Comparison of ENCODE assay signal across 11 cellular contexts in the genomic region with DNA sequence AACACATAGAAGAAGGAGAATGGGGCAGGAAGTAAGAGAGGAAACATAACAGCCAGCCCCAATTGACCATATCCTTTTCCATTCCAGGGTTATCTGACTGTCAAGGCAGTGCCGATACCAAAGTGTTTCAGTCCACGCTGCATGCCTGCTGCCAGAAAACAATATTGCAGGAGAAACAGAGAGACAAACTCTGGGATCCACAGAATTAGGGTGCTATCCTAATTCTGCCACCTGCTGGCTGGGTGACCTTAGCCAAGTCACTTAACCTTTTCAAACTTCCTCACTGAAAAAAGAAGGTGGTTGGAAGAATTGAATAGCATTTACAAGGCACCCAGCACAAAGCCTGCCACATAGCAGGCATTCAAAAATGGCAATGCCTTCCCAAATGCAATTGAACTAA. TPM values are rescaled to one million over a fixed set of nuclear protein-coding genes. Genes with fewer than 3 reads are reported as not detected.
DNase-seq lines count a peak whose midpoint lies in the region; ATAC-seq, FAIRE-seq and TF ChIP-seq lines count a peak whose summit lies in the region.
"Had no signal": no experiment of that assay in that cellular context is flagged by ENCODE, and none has a peak within 500 bp of the region (broad histone marks: within the 10 kb centered on the region; RNA-seq: fewer than 3 reads in every experiment).

No MANE protein-coding gene starts in this region.

- no peak overlapping the region for H2BK15ac ChIP-seq in neuronal stem cell (ENCODE audit: low read length)

- no peaks in the 10 kb centered on the region for H3K9me3 Mint-ChIP-seq in activated T-helper 2 cell treated with anti-CD3 and anti-CD28 coated beads, Interferon-gamma antibody, Interleukin-2, Interleukin-4, amounts not matched to agents 10 μg/mL and 5 μg/mL and 100 μg/mL, durations not matched to agents 14 hours and 24 hours and 36 hours

- H3K36me3 ChIP-seq in PC-3 (ENCODE audit: low read depth, low read length), result peaks cover 7% of the 10 kb centered on the region; the same call in 1 of the 2 replicates
- H3K36me3 ChIP-seq in neuronal stem cell (replicated peaks in 1 of 2; ENCODE audit: control insufficient read depth in 2 of 2, insufficient read depth in 2 of 2, low read length in 2 of 2), result peaks cover 7 to 32% of the 10 kb centered on the region in 2 donors

- no peak for ATAC-seq in PC-3
- no peak for ATAC-seq in GM19463 (IDR thresholded peaks at IDR 0.05; ENCODE audit: unreplicated experiment)
- ATAC-seq: Right ventricle myocardium inferior had no signal

- H3K4me2 ChIP-seq in PC-3 (ENCODE audit: low read length), result no peak overlapping the region
- H3K4me2 ChIP-seq in neuronal stem cell (ENCODE audit: insufficient read depth, low read length, poor library complexity, severe bottlenecking), result no peak overlapping the region

- peak; percentile 75 for DNase-seq in activated effector memory CD4-positive, alpha-beta T cell treated with anti-CD3 and anti-CD28 coated beads, Interleukin-2, amount 50 U/mL, for 16 hours
- DNase-seq in activated effector memory CD4-positive, alpha-beta T cell treated with Interleukin-2 at 50 U/mL for 16 hours, result no peak
- DNase-seq in PC-3 (peak; percentile 12), D721Med (ENCODE audit: insufficient read length, low spot score) (no peak), neuronal stem cell (ENCODE audit: low spot score) (no peak)
- DNase-seq in activated T-helper 2 cell treated with anti-CD3 and anti-CD28 coated beads, Interferon-gamma antibody, Interleukin-2, Interleukin-4, amounts not matched to agents 10 μg/mL and 5 μg/mL and 100 μg/mL, durations not matched to agents 14 hours and 24 hours and 36 hours (ENCODE audit: low spot score), result no peak
- DNase-seq in stimulated activated CD4-positive, alpha-beta T cell treated with anti-CD3 and anti-CD28 coated beads, Interleukin-4, amount 100 ng/mL, for 24 hours, result peak; percentile 47
- DNase-seq: aorta, posterior cingulate gyrus had no signal

- whole genome bisulfite sequencing in neuronal stem cell (ENCODE audit: extremely low coverage in 2 of 2, insufficient read length in 2 of 2, insufficient replicate concordance in 1 of 2), 2 donors, result no CpG with 5 or more reads among the region's 2 CpGs

- no peak overlapping the region for H4K8ac ChIP-seq in neuronal stem cell (ENCODE audit: low read depth, low read length)

- no peak overlapping the region for H3K18ac ChIP-seq in neuronal stem cell (ENCODE audit: low read length)

- CTCF ChIA-PET in PC-3 (lab: Charles Lee), result no interaction called here

- intact Hi-C loops in PC-3 (cut with micrococcal nuclease), result no loop called here
- intact Hi-C loops in activated T-helper 2 cell treated with anti-CD3 and anti-CD28 coated beads, Interferon-gamma antibody, Interleukin-2, Interleukin-4, amounts not matched to agents 10 μg/mL and 5 μg/mL and 100 μg/mL, durations not matched to agents 14 hours and 24 hours and 36 hours (cut with micrococcal nuclease), result no loop called here

- TF ChIP-seq CTCF in PC-3 (conservative IDR thresholded peaks at IDR 0.05; ENCODE audit: low read depth, low read length) (peak; percentile 48; the same call in 1 of the 2 replicates), D721Med (IDR thresholded peaks at IDR 0.05; ENCODE audit: insufficient read depth, missing control alignments) (no peak)

- H3K27ac Mint-ChIP-seq in activated T-helper 2 cell treated with anti-CD3 and anti-CD28 coated beads, Interferon-gamma antibody, Interleukin-2, Interleukin-4, amounts not matched to agents 10 μg/mL and 5 μg/mL and 100 μg/mL, durations not matched to agents 14 hours and 24 hours and 36 hours, result peak overlapping the region; percentile 52

- no peak overlapping the region for H3K23ac ChIP-seq in neuronal stem cell (ENCODE audit: low read depth, low read length, poor library complexity)

- no TSS peak for BruUV-seq in PC-3 (replicated peaks; lab: Mats Ljungman, UMichigan)

- no peak overlapping the region for H2BK12ac ChIP-seq in neuronal stem cell (ENCODE audit: low read length)

- no peak overlapping the region for H2BK5ac ChIP-seq in neuronal stem cell (ENCODE audit: low read length)

- H3K4ac ChIP-seq in neuronal stem cell (ENCODE audit: low read length), result no peak overlapping the region

- H4K20me1 ChIP-seq in PC-3 (ENCODE audit: low read length), result no peaks in the 10 kb centered on the region

- no peaks in the 10 kb centered on the region for H3F3A ChIP-seq in PC-3 (ENCODE audit: low read length, unreplicated experiment)

- H2AK5ac ChIP-seq in neuronal stem cell (ENCODE audit: low read depth, low read length), result no peak overlapping the region

- H3K27me3 ChIP-seq in PC-3 (ENCODE audit: low read length) (no peaks in the 10 kb centered on the region), neuronal stem cell (ENCODE audit: control insufficient read depth in 3 of 3, insufficient read depth in 3 of 3, low read depth in 1 of 3, low read length in 3 of 3) (no peaks in the 10 kb centered on the region)

- H3K9me2 ChIP-seq in PC-3 (replicated peaks; ENCODE audit: low read length), result no peaks in the 10 kb centered on the region

- FAIRE-seq in D721Med (lab: Jason Lieb, UNC), result no peak

- H3K4me3 ChIP-seq in PC-3 (ENCODE audit: low read length), result no peak overlapping the region
- H3K4me3 ChIP-seq in neuronal stem cell (ENCODE audit: low read length in 2 of 2), result no peak overlapping the region

- H2BK120ac ChIP-seq in neuronal stem cell (ENCODE audit: low read depth, low read length), result no peak overlapping the region

- 0 out of 2 replicates have a peak, but pooled peaks cover 4% of the 10 kb centered on the region for H3K4me1 ChIP-seq in PC-3 (ENCODE audit: insufficient read depth, low read length)
- no peaks in the 10 kb centered on the region for H3K4me1 ChIP-seq in neuronal stem cell (ENCODE audit: control insufficient read depth in 2 of 2, insufficient read depth in 1 of 2, low read depth in 1 of 2, low read length in 2 of 2)

- H3K9ac ChIP-seq in PC-3 (ENCODE audit: low read length), result no peak overlapping the region
- no peak overlapping the region for H3K9ac ChIP-seq in neuronal stem cell (ENCODE audit: low read depth, low read length, poor library complexity)

- H3K4me1 Mint-ChIP-seq in activated T-helper 2 cell treated with anti-CD3 and anti-CD28 coated beads, Interferon-gamma antibody, Interleukin-2, Interleukin-4, amounts not matched to agents 10 μg/mL and 5 μg/mL and 100 μg/mL, durations not matched to agents 14 hours and 24 hours and 36 hours (ENCODE audit: low read depth), result peaks cover 67% of the 10 kb centered on the region

- no peaks in the 10 kb centered on the region for H3K27me3 Mint-ChIP-seq in activated T-helper 2 cell treated with anti-CD3 and anti-CD28 coated beads, Interferon-gamma antibody, Interleukin-2, Interleukin-4, amounts not matched to agents 10 μg/mL and 5 μg/mL and 100 μg/mL, durations not matched to agents 14 hours and 24 hours and 36 hours (ENCODE audit: low read depth)

- H3K9me3 ChIP-seq in PC-3 (ENCODE audit: low read length) (no peaks in the 10 kb centered on the region), neuronal stem cell (replicated peaks in 1 of 2; ENCODE audit: control insufficient read depth in 2 of 2, insufficient read depth in 1 of 2, low read depth in 1 of 2, low read length in 2 of 2) (no peaks in the 10 kb centered on the region)

- H3K79me2 ChIP-seq in PC-3 (ENCODE audit: low read length), result no peaks in the 10 kb centered on the region

- H3K14ac ChIP-seq in neuronal stem cell (ENCODE audit: low read length), result no peak overlapping the region

- H3K79me1 ChIP-seq in neuronal stem cell (ENCODE audit: low read depth, low read length), result no peaks in the 10 kb centered on the region

- no peak overlapping the region for H3K4me3 Mint-ChIP-seq in activated T-helper 2 cell treated with anti-CD3 and anti-CD28 coated beads, Interferon-gamma antibody, Interleukin-2, Interleukin-4, amounts not matched to agents 10 μg/mL and 5 μg/mL and 100 μg/mL, durations not matched to agents 14 hours and 24 hours and 36 hours (ENCODE audit: low read depth)

- no peak overlapping the region for H3K27ac ChIP-seq in PC-3 (ENCODE audit: low read length)
- H3K27ac ChIP-seq in neuronal stem cell (replicated peaks; ENCODE audit: low read length), result no peak overlapping the region

- no peak overlapping the region for H4K91ac ChIP-seq in neuronal stem cell (ENCODE audit: low read depth, low read length, poor library complexity)

- no peak overlapping the region for H2AFZ ChIP-seq in PC-3 (ENCODE audit: low read length)
- H2AFZ ChIP-seq in neuronal stem cell (ENCODE audit: low read length), result no peak overlapping the region

- peaks cover 75% of the 10 kb centered on the region for H3K36me3 Mint-ChIP-seq in activated T-helper 2 cell treated with anti-CD3 and anti-CD28 coated beads, Interferon-gamma antibody, Interleukin-2, Interleukin-4, amounts not matched to agents 10 μg/mL and 5 μg/mL and 100 μg/mL, durations not matched to agents 14 hours and 24 hours and 36 hours (ENCODE audit: low read depth)

- POLR2A ChIA-PET in PC-3 (lab: Charles Lee; ENCODE audit: unreplicated experiment), result no interaction called here

RNA-seq across cellular contexts. Expression of a gene that starts 32.0 kb away (rescaled TPM):
- total RNA-seq in PC-3 (2014; rRNA removed), result 27.3 and 36.4 TPM in 2 replicates
- 60.3 and 60.8 TPM in 2 replicates for total RNA-seq in activated T-helper 2 cell treated with anti-CD3 and anti-CD28 coated beads, Interferon-gamma antibody, Interleukin-2, Interleukin-4, amounts not matched to agents 10 μg/mL and 5 μg/mL and 100 μg/mL, durations not matched to agents 14 hours and 24 hours and 36 hours
- polyA plus RNA-seq in neuronal stem cell (2013, experiment 1 of 2), result 28.9 TPM
- polyA plus RNA-seq in neuronal stem cell (2013, experiment 2 of 2), result 29.5 TPM

RNA-seq across cellular contexts. Expression of a gene that starts 32.0 kb away (rescaled TPM):
- 4.2 and 4.7 TPM in 2 replicates for total RNA-seq in PC-3 (2014; rRNA removed)
- 14.9 and 15.8 TPM in 2 replicates for total RNA-seq in activated T-helper 2 cell treated with anti-CD3 and anti-CD28 coated beads, Interferon-gamma antibody, Interleukin-2, Interleukin-4, amounts not matched to agents 10 μg/mL and 5 μg/mL and 100 μg/mL, durations not matched to agents 14 hours and 24 hours and 36 hours
- 0.84 TPM for polyA plus RNA-seq in neuronal stem cell (2013, experiment 1 of 2)
- polyA plus RNA-seq in neuronal stem cell (2013, experiment 2 of 2), result 0.84 TPM

RNA-seq across cellular contexts. Expression of a gene that starts 48.9 kb away (rescaled TPM):
- total RNA-seq in PC-3 (2014; rRNA removed), result 174 and 184 TPM in 2 replicates
- total RNA-seq in activated T-helper 2 cell treated with anti-CD3 and anti-CD28 coated beads, Interferon-gamma antibody, Interleukin-2, Interleukin-4, amounts not matched to agents 10 μg/mL and 5 μg/mL and 100 μg/mL, durations not matched to agents 14 hours and 24 hours and 36 hours, result 51.9 and 55.9 TPM in 2 replicates
- polyA plus RNA-seq in neuronal stem cell (2013, experiment 1 of 2), result 116 TPM
- polyA plus RNA-seq in neuronal stem cell (2013, experiment 2 of 2), result 119 TPM

Comparison
In these comparisons a context has a peak if more than half of its experiments do, and no peak if none do; other contexts are left out.
1. DNase-seq: peak in activated effector memory CD4-positive, alpha-beta T cell treated with anti-CD3 and anti-CD28 coated beads, Interleukin-2, amount 50 U/mL, for 16 hours (single experiment), PC-3 (single experiment) and stimulated activated CD4-positive, alpha-beta T cell treated with anti-CD3 and anti-CD28 coated beads, Interleukin-4, amount 100 ng/mL, for 24 hours (single experiment); none in activated effector memory CD4-positive, alpha-beta T cell treated with Interleukin-2 at 50 U/mL for 16 hours (single experiment), activated T-helper 2 cell treated with anti-CD3 and anti-CD28 coated beads, Interferon-gamma antibody, Interleukin-2, Interleukin-4, amounts not matched to agents 10 μg/mL and 5 μg/mL and 100 μg/mL, durations not matched to agents 14 hours and 24 hours and 36 hours (single experiment), D721Med (single experiment) and neuronal stem cell (single experiment).